ENCODE assay signal across 28 cellular contexts in genomic region chr12:120708646-120709045, GRCh38. TPM values are rescaled to one million over a fixed set of nuclear protein-coding genes. Genes with fewer than 3 reads are reported as not detected.
DNase-seq lines count a peak whose midpoint lies in the region; ATAC-seq, FAIRE-seq and TF ChIP-seq lines count a peak whose summit lies in the region.
"Had no signal": no experiment of that assay in that cellular context is flagged by ENCODE, and none has a peak within 500 bp of the region (broad histone marks: within the 10 kb centered on the region; RNA-seq: fewer than 3 reads in every experiment).

No MANE protein-coding gene starts in this region.

- TF ChIP-seq CTCF in HepG2 (CRISPR knock-in tag; IDR thresholded peaks at IDR 0.05), result no peak
- TF ChIP-seq CTCF in right lobe of liver (IDR thresholded peaks at IDR 0.05), result no peak

- H3K4me1 ChIP-seq in HepG2 (ENCODE audit: insufficient read depth, low read length), result peaks cover 36% of the 10 kb centered on the region
- H3K4me1 ChIP-seq in right lobe of liver, result peaks cover 0 to 26% (median 3%) of the 10 kb centered on the region in 4 donors

- no peak overlapping the region for H3K27ac ChIP-seq in HepG2 (ENCODE audit: extremely low read length, insufficient read depth, low read length)
- no peak overlapping the region for H3K27ac ChIP-seq in right lobe of liver
- H3K27ac ChIP-seq: heart left ventricle, PC-9, testis had no signal

- no peak for TF ChIP-seq RAD21 in HepG2 (CRISPR knock-in tag; IDR thresholded peaks at IDR 0.05)

- in situ Hi-C loops in HepG2 (cut with HindIII; ENCODE audit: extremely low pct_ligation_motif_present, low pct_unique_long_range_greater_than_20kb), result no loop called here

- POLR2A ChIA-PET in HepG2 (lab: Yijun Ruan, JAX), result interaction anchor here (1.5 kb wide), 1 partner anchor 16 kb away, joined by 8 read pairs; no protein-coding TSS in a partner anchor

- no peak overlapping the region for H3K4me3 Mint-ChIP-seq in T-helper 17 cell
- H3K4me3 Mint-ChIP-seq: CD14-positive monocyte; stimulated activated memory B cell treated with anti-CD40 and anti-IgM and Interleukin-4, amounts not matched to agents 10 μg/mL and 1 μg/mL and 100 μg/mL, for 72 hours had no signal

- peak overlapping the region; percentile 85 for H3K27ac Mint-ChIP-seq in T-helper 17 cell
- H3K27ac Mint-ChIP-seq: activated naive CD8-positive, alpha-beta T cell treated with anti-CD3 and anti-CD28 coated beads for 36 hours had no signal

- CTCF ChIA-PET in HepG2 (lab: Yijun Ruan, JAX; ENCODE audit: low intra/inter-chr PET ratio, low total read pairs), result no interaction called here

- H3K36me3 Mint-ChIP-seq in T-helper 17 cell (ENCODE audit: low read depth), result no peaks in the 10 kb centered on the region
- H3K36me3 Mint-ChIP-seq: activated naive CD8-positive, alpha-beta T cell treated with anti-CD3 and anti-CD28 coated beads for 36 hours had no signal

- no peaks in the 10 kb centered on the region for H3K27me3 ChIP-seq in HepG2 (ENCODE audit: control insufficient read depth in 1 of 2, insufficient read depth in 2 of 2, low read length in 2 of 2)
- H3K27me3 ChIP-seq in right lobe of liver, result no peaks in the 10 kb centered on the region
- H3K27me3 ChIP-seq: heart left ventricle, testis had no signal

- peaks cover 14% of the 10 kb centered on the region for H3K79me2 ChIP-seq in HepG2 (ENCODE audit: insufficient read depth, low read length)

- TF ChIP-seq EP300 in HepG2 (IDR thresholded peaks at IDR 0.05; ENCODE audit: low read depth in 2 of 2, low read length in 2 of 2) (no peak), HepG2 (CRISPR knock-in tag; IDR thresholded peaks at IDR 0.05; ENCODE audit: borderline replicate concordance) (no peak)

- peaks cover 17% of the 10 kb centered on the region for H3K4me1 Mint-ChIP-seq in T-helper 17 cell

- no peak for FAIRE-seq in HepG2 (lab: Jason Lieb, UNC)
- FAIRE-seq: K562, TTC549 had no signal

- intact Hi-C loops in HepG2 (cut with micrococcal nuclease; ENCODE audit: unreplicated experiment) (no loop called here), right lobe of liver (cut with DNase I) (no loop called here)

- no TSS peak for BruUV-seq in HepG2 (replicated peaks; lab: Mats Ljungman, UMichigan)

- H2AFZ ChIP-seq in HepG2 (ENCODE audit: low read length), result no peak overlapping the region
- H2AFZ ChIP-seq: PC-9 had no signal

- H3K9me3 ChIP-seq in HepG2 (ENCODE audit: low read length) (no peaks in the 10 kb centered on the region), right lobe of liver (no peaks in the 10 kb centered on the region), T-helper 17 cell (ENCODE audit: control insufficient read depth, low read length, poor library complexity, severe bottlenecking) (no peaks in the 10 kb centered on the region)
- H3K9me3 ChIP-seq: heart left ventricle, testis had no signal

- no peak overlapping the region for H3K4me2 ChIP-seq in HepG2 (ENCODE audit: low read depth, low read length)
- H3K4me2 ChIP-seq: PC-9 had no signal

- H3K36me3 ChIP-seq in HepG2 (replicated peaks in 1 of 2; ENCODE audit: control insufficient read depth in 1 of 2, insufficient read depth in 2 of 2, low read length in 2 of 2) (peaks cover 0 to 5% of the 10 kb centered on the region in 2 experiments; a peak in 1 of 5 replicates), right lobe of liver (peaks cover 0 to 6% (median 0%) of the 10 kb centered on the region in 4 donors)

- H3K9ac ChIP-seq in HepG2 (ENCODE audit: insufficient read depth, low read depth, low read length), result no peak overlapping the region

- no peaks in the 10 kb centered on the region for H3K27me3 Mint-ChIP-seq in T-helper 17 cell
- H3K27me3 Mint-ChIP-seq: activated naive CD8-positive, alpha-beta T cell treated with anti-CD3 and anti-CD28 coated beads for 36 hours; naive B cell; stimulated activated memory B cell treated with anti-CD40 and anti-IgM and Interleukin-4, amounts not matched to agents 10 μg/mL and 1 μg/mL and 100 μg/mL, for 72 hours had no signal

- no peak overlapping the region for H3K4me3 ChIP-seq in HepG2 (replicated peaks in 1 of 3; ENCODE audit: insufficient read depth in 1 of 3, low read depth in 2 of 3, low read length in 3 of 3)
- H3K4me3 ChIP-seq in right lobe of liver, result no peak overlapping the region
- H3K4me3 ChIP-seq: heart left ventricle, K562, PC-9, testis had no signal

- peak; percentile 3; the same call in 1 of the 3 replicates for ATAC-seq in HepG2
- no peak for ATAC-seq in right lobe of liver
- ATAC-seq in T-helper 17 cell, result no peak
- no peak for ATAC-seq in HG02840 (IDR thresholded peaks at IDR 0.05; ENCODE audit: low FRiP score, unreplicated experiment)
- ATAC-seq: activated T-cell treated with anti-CD3 and anti-CD28 coated beads, Interleukin-2, amount 50 U/mL, for 72 hours; heart left ventricle; K562; stimulated activated memory B cell treated with anti-CD40 and anti-IgM and Interleukin-4, amounts not matched to agents 10 μg/mL and 1 μg/mL and 100 μg/mL, for 72 hours had no signal

- DNase-seq in HepG2 (ENCODE audit: low spot score) (no peak), right lobe of liver (no peak), T-helper 17 cell (no peak), islet precursor cell (peak; percentile 71), GDM1 (lab: John Stamatoyannopoulos, UW) (no peak), UCSD-AML1 (lab: John Stamatoyannopoulos, UW; ENCODE audit: unreplicated experiment) (no peak), GM19238 (ENCODE audit: insufficient read length, low spot score) (no peak)
- DNase-seq: activated CD4-positive, alpha-beta T cell treated with anti-CD3 and anti-CD28 coated beads for 4 hours; activated naive CD8-positive, alpha-beta T cell treated with anti-CD3 and anti-CD28 coated beads for 36 hours; activated T-cell treated with anti-CD3 and anti-CD28 coated beads, Interleukin-2, amount 50 U/mL, for 72 hours; cerebellar nuclear complex; effector CD4-positive, alpha-beta T cell; foreskin fibroblast; heart left ventricle; naive B cell; NCI-H146; NCI-H510A treated with DMSO at 0.1 percent for 48 hours; NK-92 treated with Interleukin-12 subunit alpha and Interleukin-12 subunit beta, amount 100 ng/mL, for 24 hours; PC-9; Right ventricle myocardium superior; stimulated activated CD4-positive, alpha-beta T cell treated with anti-CD3 and anti-CD28 coated beads, Interleukin-2, amount 100 ng/mL, for 48 hours; SW 1271; testis had no signal

- TF ChIP-seq POLR2A in HepG2 (IDR thresholded peaks at IDR 0.05; ENCODE audit: insufficient read depth in 1 of 2, low read depth in 2 of 2, low read length in 2 of 2) (no peak), right lobe of liver (IDR thresholded peaks at IDR 0.05) (no peak)

- 15% methylated on average over 2 of the region's 3 CpGs for WGBS in HepG2 (ENCODE audit: low lambda C conversion rate)
- no CpG with 5 or more reads among the region's 3 CpGs for WGBS in right lobe of liver (ENCODE audit: insufficient coverage, low coverage, low lambda C conversion rate, missing lambda C conversion rate)

- no peaks in the 10 kb centered on the region; the same call in 1 of the 2 replicates for H4K20me1 ChIP-seq in HepG2 (ENCODE audit: insufficient read depth, low read length)

RNA-seq across cellular contexts. Expression of gene UNC119B, which starts 1.6 kb away (rescaled TPM):
- total RNA-seq in HepG2 (2016; rRNA removed; fragmentation: Illumina TruSeq; extraction: Trizol), result 19.6 and 30.7 TPM in 2 replicates
- 4.9 and 5.2 TPM in 2 replicates for total RNA-seq in HepG2 (2016; cell fraction: cytosol; rRNA removed; fragmentation: Illumina TruSeq; extraction: Trizol; ENCODE audit: low read depth)
- total RNA-seq in HepG2 (2016; cell fraction: insoluble cytoplasmic fraction; rRNA removed; fragmentation: Illumina TruSeq; extraction: Trizol), result 20.3 and 28.2 TPM in 2 replicates
- 13.5 and 13.6 TPM in 2 replicates for total RNA-seq in HepG2 (2016; cell fraction: membrane; rRNA removed; fragmentation: Illumina TruSeq; extraction: Trizol)
- 15.8 and 19.8 TPM in 2 replicates for total RNA-seq in HepG2 (2016; cell fraction: nucleus; rRNA removed; fragmentation: Illumina TruSeq; extraction: Trizol)
- polyA plus RNA-seq in HepG2 (2011; rRNA removed), result 18.6 and 19.7 TPM in 2 replicates
- polyA plus RNA-seq in HepG2 (2011; cell fraction: cytosol; rRNA removed), result 14.9 and 17.8 TPM in 2 replicates
- 19.3 and 19.7 TPM in 2 replicates for polyA plus RNA-seq in HepG2 (2011; cell fraction: nucleus; rRNA removed)
- 16.7 and 17.6 TPM in 2 replicates for polyA plus RNA-seq in HepG2 (2012)
- 3.8 and 4.1 TPM in 2 replicates for polyA plus RNA-seq in HepG2 (2016; cell fraction: cytosol; fragmentation: Illumina TruSeq; extraction: Trizol; ENCODE audit: low read depth)
- 27.6 and 27.9 TPM in 2 replicates for polyA plus RNA-seq in HepG2 (2016; cell fraction: insoluble cytoplasmic fraction; fragmentation: Illumina TruSeq; extraction: Trizol; ENCODE audit: low read depth)
- 9.0 TPM in 2 replicates for polyA plus RNA-seq in HepG2 (2016; cell fraction: membrane; fragmentation: Illumina TruSeq; extraction: Trizol; ENCODE audit: low read depth)
- polyA plus RNA-seq in HepG2 (2016; cell fraction: nucleus; fragmentation: Illumina TruSeq; extraction: Trizol; ENCODE audit: insufficient read depth, low read depth), result 25.6 and 26.1 TPM in 2 replicates
- 27.6 and 29.3 TPM in 2 replicates for polyA minus RNA-seq in HepG2 (2011; rRNA and poly(A)+ RNA removed; ENCODE audit: low replicate concordance)
- 14.1 and 15.8 TPM in 2 replicates for polyA minus RNA-seq in HepG2 (2011; cell fraction: cytosol; rRNA and poly(A)+ RNA removed)
- polyA minus RNA-seq in HepG2 (2011; cell fraction: nucleus; rRNA and poly(A)+ RNA removed), result 11.6 and 11.8 TPM in 2 replicates
- 10 to 100 TPM in 1 of 6 experiments, 1 to 10 TPM in 5; 4.7 to 10.2 (median 6.6) TPM for total RNA-seq in right lobe of liver
- 10 to 100 TPM; 15.2 to 16.2 TPM for total RNA-seq in T-helper 17 cell

RNA-seq across cellular contexts. Expression of gene ACADS, which starts 17.0 kb away (rescaled TPM):
- total RNA-seq in HepG2 (2016; rRNA removed; fragmentation: Illumina TruSeq; extraction: Trizol), result 22.4 and 27.7 TPM in 2 replicates
- 6.0 and 6.3 TPM in 2 replicates for total RNA-seq in HepG2 (2016; cell fraction: cytosol; rRNA removed; fragmentation: Illumina TruSeq; extraction: Trizol; ENCODE audit: low read depth)
- total RNA-seq in HepG2 (2016; cell fraction: insoluble cytoplasmic fraction; rRNA removed; fragmentation: Illumina TruSeq; extraction: Trizol), result 23.1 and 29.1 TPM in 2 replicates
- total RNA-seq in HepG2 (2016; cell fraction: membrane; rRNA removed; fragmentation: Illumina TruSeq; extraction: Trizol), result 9.4 and 9.6 TPM in 2 replicates
- 15.4 and 17.9 TPM in 2 replicates for total RNA-seq in HepG2 (2016; cell fraction: nucleus; rRNA removed; fragmentation: Illumina TruSeq; extraction: Trizol)
- polyA plus RNA-seq in HepG2 (2011; rRNA removed), result 17.4 and 25.4 TPM in 2 replicates
- 18.0 and 24.2 TPM in 2 replicates for polyA plus RNA-seq in HepG2 (2011; cell fraction: cytosol; rRNA removed)
- polyA plus RNA-seq in HepG2 (2011; cell fraction: nucleus; rRNA removed), result 56.5 and 57.9 TPM in 2 replicates
- 16.1 and 18.5 TPM in 2 replicates for polyA plus RNA-seq in HepG2 (2012)
- polyA plus RNA-seq in HepG2 (2016; cell fraction: cytosol; fragmentation: Illumina TruSeq; extraction: Trizol; ENCODE audit: low read depth), result 4.5 and 4.6 TPM in 2 replicates
- 17.0 and 22.0 TPM in 2 replicates for polyA plus RNA-seq in HepG2 (2016; cell fraction: insoluble cytoplasmic fraction; fragmentation: Illumina TruSeq; extraction: Trizol; ENCODE audit: low read depth)
- 5.6 and 5.7 TPM in 2 replicates for polyA plus RNA-seq in HepG2 (2016; cell fraction: membrane; fragmentation: Illumina TruSeq; extraction: Trizol; ENCODE audit: low read depth)
- 30.9 and 31.9 TPM in 2 replicates for polyA plus RNA-seq in HepG2 (2016; cell fraction: nucleus; fragmentation: Illumina TruSeq; extraction: Trizol; ENCODE audit: insufficient read depth, low read depth)
- 6.9 and 23.2 TPM in 2 replicates for polyA minus RNA-seq in HepG2 (2011; rRNA and poly(A)+ RNA removed; ENCODE audit: low replicate concordance)
- polyA minus RNA-seq in HepG2 (2011; cell fraction: cytosol; rRNA and poly(A)+ RNA removed), result 15.2 and 16.1 TPM in 2 replicates
- 9.3 and 10.6 TPM in 2 replicates for polyA minus RNA-seq in HepG2 (2011; cell fraction: nucleus; rRNA and poly(A)+ RNA removed)
- total RNA-seq in right lobe of liver, result 100 to 1,000 TPM in 5 of 6 experiments, 10 to 100 TPM in 1; 94.1 to 172 (median 156) TPM
- 10 to 100 TPM in 1 of 2 donors, 1 to 10 TPM in 1; 9.1 to 10.8 TPM for total RNA-seq in T-helper 17 cell

RNA-seq across cellular contexts. Expression of gene MLEC, which starts 21.7 kb away (rescaled TPM):
- total RNA-seq in HepG2 (2016; rRNA removed; fragmentation: Illumina TruSeq; extraction: Trizol) (95.5 and 156 TPM in 2 replicates), right lobe of liver (100 to 1,000 TPM; 102 to 193 (median 126) TPM), T-helper 17 cell (10 to 100 TPM; 21.8 to 31.0 TPM)
- 31.1 and 43.3 TPM in 2 replicates for total RNA-seq in HepG2 (2016; cell fraction: cytosol; rRNA removed; fragmentation: Illumina TruSeq; extraction: Trizol; ENCODE audit: low read depth)
- total RNA-seq in HepG2 (2016; cell fraction: insoluble cytoplasmic fraction; rRNA removed; fragmentation: Illumina TruSeq; extraction: Trizol), result 92.5 and 153 TPM in 2 replicates
- total RNA-seq in HepG2 (2016; cell fraction: membrane; rRNA removed; fragmentation: Illumina TruSeq; extraction: Trizol), result 74.8 and 84.9 TPM in 2 replicates
- total RNA-seq in HepG2 (2016; cell fraction: nucleus; rRNA removed; fragmentation: Illumina TruSeq; extraction: Trizol), result 133 and 164 TPM in 2 replicates
- 35.3 and 49.8 TPM in 2 replicates for polyA plus RNA-seq in HepG2 (2011; rRNA removed)
- 26.8 and 37.8 TPM in 2 replicates for polyA plus RNA-seq in HepG2 (2011; cell fraction: cytosol; rRNA removed)
- 18.9 and 25.8 TPM in 2 replicates for polyA plus RNA-seq in HepG2 (2011; cell fraction: nucleus; rRNA removed)
- 53.8 and 55.5 TPM in 2 replicates for polyA plus RNA-seq in HepG2 (2012)
- 50.6 and 60.4 TPM in 2 replicates for polyA plus RNA-seq in HepG2 (2016; cell fraction: cytosol; fragmentation: Illumina TruSeq; extraction: Trizol; ENCODE audit: low read depth)
- polyA plus RNA-seq in HepG2 (2016; cell fraction: insoluble cytoplasmic fraction; fragmentation: Illumina TruSeq; extraction: Trizol; ENCODE audit: low read depth), result 79.3 and 82.1 TPM in 2 replicates
- polyA plus RNA-seq in HepG2 (2016; cell fraction: membrane; fragmentation: Illumina TruSeq; extraction: Trizol; ENCODE audit: low read depth), result 61.3 and 75.0 TPM in 2 replicates
- 177 and 196 TPM in 2 replicates for polyA plus RNA-seq in HepG2 (2016; cell fraction: nucleus; fragmentation: Illumina TruSeq; extraction: Trizol; ENCODE audit: insufficient read depth, low read depth)
- polyA minus RNA-seq in HepG2 (2011; rRNA and poly(A)+ RNA removed; ENCODE audit: low replicate concordance), result 39.9 and 58.9 TPM in 2 replicates
- polyA minus RNA-seq in HepG2 (2011; cell fraction: cytosol; rRNA and poly(A)+ RNA removed), result 37.0 and 60.4 TPM in 2 replicates
- polyA minus RNA-seq in HepG2 (2011; cell fraction: nucleus; rRNA and poly(A)+ RNA removed), result 19.3 and 30.8 TPM in 2 replicates
